ENCODE assay signal across 8 cellular contexts in genomic region chr10:4767033-4767814, GRCh38. TPM values are rescaled to one million over a fixed set of nuclear protein-coding genes. Genes with fewer than 3 reads are reported as not detected.
A peak's percentile ranks its signal among the peaks of the same experiment; 100 is the strongest.
DNase-seq lines count a peak whose midpoint lies in the region; ATAC-seq, FAIRE-seq and TF ChIP-seq lines count a peak whose summit lies in the region.

No MANE protein-coding gene starts in this region.

- H3K36me3 Mint-ChIP-seq in CD8-positive, alpha-beta T cell, result no peaks in the 10 kb centered on the region
- H3K36me3 Mint-ChIP-seq in brain, result no peaks in the 10 kb centered on the region

- H3K4me3 Mint-ChIP-seq in CD8-positive, alpha-beta T cell, result no peak overlapping the region
- H3K4me3 Mint-ChIP-seq in brain, result peak overlapping the region in 3 of 5 experiments; percentile 24 to 44 (median 43)

- no peaks in the 10 kb centered on the region for H3K4me1 ChIP-seq in CD8-positive, alpha-beta T cell (ENCODE audit: insufficient read depth, low read length)
- H3K4me1 ChIP-seq in kidney (ENCODE audit: control insufficient read depth in 1 of 2, insufficient read depth in 1 of 2, low read depth in 1 of 2, low read length in 2 of 2), result no peaks in the 10 kb centered on the region

- TF ChIP-seq CTCF in CD8-positive, alpha-beta T cell (IDR thresholded peaks at IDR 0.05), result peak; percentile 39
- TF ChIP-seq CTCF in brain (conservative IDR thresholded peaks at IDR 0.05), result peak; percentile 91 to 95
- TF ChIP-seq CTCF in kidney (IDR thresholded peaks at IDR 0.05; ENCODE audit: borderline replicate concordance, extremely low read depth, insufficient read depth), result peak; percentile 70

- CTCF ChIA-PET in CD8-positive, alpha-beta T cell (lab: Charles Lee), result interaction anchor here (0.6 to 1.8 kb wide), 10 partner anchors 32 to 1771 kb away, joined by 3 to 9 read pairs (median 4); no protein-coding TSS in a partner anchor

- no peak overlapping the region for H3K27ac Mint-ChIP-seq in CD8-positive, alpha-beta T cell
- H3K27ac Mint-ChIP-seq in brain, result peak overlapping the region; percentile 8 to 85 (median 47)

- no peaks in the 10 kb centered on the region for H3K9me3 Mint-ChIP-seq in CD8-positive, alpha-beta T cell
- no peaks in the 10 kb centered on the region for H3K9me3 Mint-ChIP-seq in brain

- ATAC-seq in CD8-positive, alpha-beta T cell, result no peak
- no peak for ATAC-seq in GM21825 (IDR thresholded peaks at IDR 0.05; ENCODE audit: unreplicated experiment)

- no peak overlapping the region for H3K9ac ChIP-seq in kidney (ENCODE audit: low read length in 2 of 2)

- intact Hi-C loops in CD8-positive, alpha-beta T cell (cut with DNase I, micrococcal nuclease), result loop anchor here (1.0 kb wide), 2 partner anchors 1528 to 1570 kb away; no protein-coding TSS in a partner anchor
- intact Hi-C loops in kidney (cut with DNase I), result no loop called here

- peak; percentile 91 for FAIRE-seq in kidney (lab: Jason Lieb, UNC)
- FAIRE-seq in urothelium cell line (lab: Jason Lieb, UNC), result no peak

- no peaks in the 10 kb centered on the region for H3K4me1 Mint-ChIP-seq in CD8-positive, alpha-beta T cell (ENCODE audit: low read depth)
- peaks cover 77% of the 10 kb centered on the region for H3K4me1 Mint-ChIP-seq in brain

- H3K4me3 ChIP-seq in CD8-positive, alpha-beta T cell (ENCODE audit: low read depth, low read length), result no peak overlapping the region
- H3K4me3 ChIP-seq in kidney (ENCODE audit: low read length in 2 of 2), result no peak overlapping the region
- no peak overlapping the region for H3K4me3 ChIP-seq in MG63

- DNase-seq in CD8-positive, alpha-beta T cell, result no peak
- DNase-seq in HT-29 (ENCODE audit: low spot score), result peak; percentile 82
- DNase-seq in kidney, result no peak
- DNase-seq in urothelium cell line (ENCODE audit: low spot score), result peak; percentile 23
- DNase-seq in activated CD4-positive, CD25-positive, alpha-beta regulatory T cell (lab: John Stamatoyannopoulos, UW), result no peak
- no peak for DNase-seq in MG63

- H3K9me3 ChIP-seq in CD8-positive, alpha-beta T cell (ENCODE audit: low read length), result no peaks in the 10 kb centered on the region
- H3K9me3 ChIP-seq in kidney (ENCODE audit: control insufficient read depth in 1 of 2, low read length in 2 of 2) (no peaks in the 10 kb centered on the region), MG63 (no peaks in the 10 kb centered on the region)

- H3K27me3 Mint-ChIP-seq in CD8-positive, alpha-beta T cell (ENCODE audit: low read depth), result peaks cover 15% of the 10 kb centered on the region
- no peaks in the 10 kb centered on the region for H3K27me3 Mint-ChIP-seq in brain

- H3K36me3 ChIP-seq in CD8-positive, alpha-beta T cell (ENCODE audit: insufficient read depth, low read length), result no peaks in the 10 kb centered on the region
- H3K36me3 ChIP-seq in kidney (ENCODE audit: control insufficient read depth in 1 of 2, insufficient read depth in 2 of 2, low read length in 2 of 2), result no peaks in the 10 kb centered on the region
- no peaks in the 10 kb centered on the region for H3K36me3 ChIP-seq in MG63

- POLR2A ChIA-PET in CD8-positive, alpha-beta T cell (lab: Charles Lee), result no interaction called here

- H3K27ac ChIP-seq in CD8-positive, alpha-beta T cell (ENCODE audit: low read depth, low read length), result no peak overlapping the region
- H3K27ac ChIP-seq in kidney (ENCODE audit: low read depth in 2 of 2, low read length in 2 of 2), result no peak overlapping the region

- H3K27me3 ChIP-seq in CD8-positive, alpha-beta T cell (ENCODE audit: insufficient read depth, low read length), result no peaks in the 10 kb centered on the region
- H3K27me3 ChIP-seq in MG63, result no peaks in the 10 kb centered on the region

RNA-seq across cellular contexts. Expression of gene AKR1E2, which starts 58.8 kb away (rescaled TPM):
- total RNA-seq in CD8-positive, alpha-beta T cell, result 1 to 10 TPM; 5.2 to 5.7 TPM
- total RNA-seq in HT-29 (2014; rRNA removed; shearing (Covaris generic)), result 3.3 and 5.3 TPM in 2 replicates
- 0.88 TPM for polyA plus RNA-seq in brain (ENCODE audit: insufficient read depth, low read depth, low replicate concordance)
- total RNA-seq in kidney, result 5.8 TPM
- polyA plus RNA-seq in kidney (ENCODE audit: insufficient read depth, low read depth, low replicate concordance), result 1.8 TPM
- total RNA-seq in MG63 (2014; rRNA removed; shearing (Covaris generic); ENCODE audit: low replicate concordance), result 0.37 and 1.2 TPM in 2 replicates

Comparison
In these comparisons a context has a peak if more than half of its experiments do, and no peak if none do; other contexts are left out.
1. DNase-seq: peak in HT-29 (single experiment) and urothelium cell line (single experiment); none in CD8-positive, alpha-beta T cell (0 of 7), kidney (single experiment), activated CD4-positive, CD25-positive, alpha-beta regulatory T cell (0 of 4) and MG63 (single experiment).
2. CTCF ChIP-seq: peak in every context shown above with its lines; median percentile 93 in brain; 70 in kidney; 39 in CD8-positive, alpha-beta T cell.